In the genomic region with DNA sequence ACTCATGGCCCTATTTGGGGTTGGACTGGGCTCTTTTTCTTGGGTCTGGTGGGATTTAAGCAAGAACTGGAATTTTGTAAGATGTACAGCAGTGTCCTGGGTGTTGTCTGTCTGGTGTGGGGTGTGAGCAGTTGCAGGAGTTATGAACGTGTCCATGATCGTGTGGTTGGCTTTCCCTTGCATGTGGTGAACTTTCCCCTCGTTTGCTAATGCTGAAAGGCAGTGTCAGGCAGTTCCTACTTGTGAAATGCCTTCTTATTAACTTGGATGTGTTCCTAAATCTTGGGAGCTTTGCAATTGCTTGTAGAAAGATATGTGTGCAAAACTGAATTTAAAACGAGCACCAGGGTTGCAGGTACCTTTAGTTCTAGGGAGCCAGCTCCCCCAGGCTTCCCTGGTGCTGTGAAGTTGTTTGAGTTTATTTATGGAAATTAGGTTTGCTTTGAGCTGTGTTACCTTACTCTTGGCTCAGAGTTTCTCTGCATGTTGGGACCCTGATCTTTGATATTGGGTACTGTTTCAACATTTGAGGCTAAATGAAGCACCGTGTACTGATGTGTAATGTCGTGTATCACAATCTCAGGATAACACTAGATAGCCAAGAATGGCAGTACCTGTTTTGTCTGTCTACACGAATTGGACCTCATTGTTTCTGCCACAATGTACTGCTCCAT, we compare ENCODE assay signal across 8 cellular contexts. TPM values are rescaled to one million over a fixed set of nuclear protein-coding genes. Genes with fewer than 3 reads are reported as not detected.
A peak's percentile ranks its signal among the peaks of the same experiment; 100 is the strongest.
DNase-seq lines count a peak whose midpoint lies in the region; TF ChIP-seq lines count a peak whose summit lies in the region.

No MANE protein-coding gene starts in this region.

- peak overlapping the region; percentile 96 for H3K4me3 Mint-ChIP-seq in dendritic cell treated with granulocyte-macrophage colony-stimulating factor and Interleukin-4, amounts not matched to agents 40 ng/mL and 50 ng/mL, for 4 days

- peaks cover 5% of the 10 kb centered on the region for H3K27me3 Mint-ChIP-seq in dendritic cell treated with granulocyte-macrophage colony-stimulating factor and Interleukin-4, amounts not matched to agents 40 ng/mL and 50 ng/mL, for 4 days

- H3K4me1 ChIP-seq in DOHH2 (ENCODE audit: control insufficient read depth, low read length) (peaks cover 15% of the 10 kb centered on the region), Loucy (ENCODE audit: insufficient read depth, low read length, poor library complexity, severe bottlenecking) (peaks cover 14% of the 10 kb centered on the region), mucosa of rectum (ENCODE audit: control insufficient read depth in 2 of 2, insufficient read depth in 2 of 2, low read length in 2 of 2) (peaks cover 4 to 9% of the 10 kb centered on the region in 2 donors)

- H3K9me3 ChIP-seq in DOHH2 (ENCODE audit: control insufficient read depth, insufficient read depth, low read length) = no peaks in the 10 kb centered on the region
- H3K9me3 ChIP-seq in Loucy (ENCODE audit: insufficient read depth, low read depth, low read length) = no peaks in the 10 kb centered on the region
- H3K9me3 ChIP-seq in mucosa of rectum (ENCODE audit: control insufficient read depth in 2 of 2, low read length in 2 of 2) = no peaks in the 10 kb centered on the region

- H3F3A ChIP-seq in DOHH2 (ENCODE audit: control insufficient read depth, insufficient read depth) (peaks cover 3% of the 10 kb centered on the region; the same call in 1 of the 2 replicates), Loucy (ENCODE audit: low read depth) (no peaks in the 10 kb centered on the region)

- H3K36me3 Mint-ChIP-seq in dendritic cell treated with granulocyte-macrophage colony-stimulating factor and Interleukin-4, amounts not matched to agents 40 ng/mL and 50 ng/mL, for 4 days (ENCODE audit: low read depth) = peaks cover 17% of the 10 kb centered on the region

- peaks cover 3% of the 10 kb centered on the region for H3K9me3 Mint-ChIP-seq in dendritic cell treated with granulocyte-macrophage colony-stimulating factor and Interleukin-4, amounts not matched to agents 40 ng/mL and 50 ng/mL, for 4 days

- H3K9me2 ChIP-seq in DOHH2 (replicated peaks; ENCODE audit: control insufficient read depth, low read length) (no peaks in the 10 kb centered on the region), Loucy (replicated peaks; ENCODE audit: low read depth, low read length) (no peaks in the 10 kb centered on the region)

- TF ChIP-seq CTCF in DOHH2 (IDR thresholded peaks at IDR 0.05; ENCODE audit: low read depth, low read length, poor library complexity, severe bottlenecking) = no peak
- TF ChIP-seq CTCF in Loucy (conservative IDR thresholded peaks at IDR 0.05; ENCODE audit: low read length) = no peak

- H3K27me3 ChIP-seq in DOHH2 (ENCODE audit: control insufficient read depth, low read length) = peaks cover under 1% of the 10 kb centered on the region; the same call in 1 of the 2 replicates
- peaks cover 30% of the 10 kb centered on the region for H3K27me3 ChIP-seq in Loucy (ENCODE audit: insufficient read depth, low read length, poor library complexity, severe bottlenecking)
- no peaks in the 10 kb centered on the region for H3K27me3 ChIP-seq in mucosa of rectum (ENCODE audit: control insufficient read depth in 2 of 2, insufficient read depth in 2 of 2, low read length in 2 of 2)

- DNase-seq in NCI-H446 (lab: John Stamatoyannopoulos, UW) (no peak), NCI-H1694 treated with DMSO at 0.1 percent for 48 hours (lab: John Stamatoyannopoulos, UW) (no peak), NCI-H524 treated with DMSO at 0.1 percent for 48 hours (lab: John Stamatoyannopoulos, UW) (no peak), mesenteric fat pad (ENCODE audit: low spot score) (no peak)

- intact Hi-C loops in dendritic cell treated with granulocyte-macrophage colony-stimulating factor and Interleukin-4, amounts not matched to agents 40 ng/mL and 50 ng/mL, for 4 days (cut with micrococcal nuclease) = loop anchor here (1.0 to 2.0 kb wide), 3 partner anchors 36 to 332 kb away; partner anchors contain the start of genes ALKBH3 and HSD17B12

- H3K79me2 ChIP-seq in DOHH2 (ENCODE audit: control insufficient read depth, low read length) (peaks cover 32% of the 10 kb centered on the region), Loucy (ENCODE audit: insufficient read depth, low read length) (peaks cover 14% of the 10 kb centered on the region)

- H3K9ac ChIP-seq in Loucy (ENCODE audit: low read depth, low read length, poor library complexity, severe bottlenecking) (peak overlapping the region; percentile 94), mucosa of rectum (ENCODE audit: low read depth in 1 of 2, low read length in 2 of 2) (peak overlapping the region; percentile 74)

- H3K27ac Mint-ChIP-seq in dendritic cell treated with granulocyte-macrophage colony-stimulating factor and Interleukin-4, amounts not matched to agents 40 ng/mL and 50 ng/mL, for 4 days = peak overlapping the region; percentile 91

- peak overlapping the region; percentile 67 for H3K4me2 ChIP-seq in DOHH2 (ENCODE audit: low read length)
- H3K4me2 ChIP-seq in Loucy (ENCODE audit: low read depth, low read length, poor library complexity, severe bottlenecking) = peak overlapping the region; percentile 94

- no peak overlapping the region for H3K27ac ChIP-seq in DOHH2 (ENCODE audit: low read depth, low read length)
- no peak overlapping the region for H3K27ac ChIP-seq in mucosa of rectum (ENCODE audit: low read depth in 2 of 2, low read length in 2 of 2)

- peak overlapping the region; percentile 88 for H2AFZ ChIP-seq in Loucy (ENCODE audit: low read length)

- H3K4me3 ChIP-seq in DOHH2 (ENCODE audit: low read length) (peak overlapping the region; percentile 83), Loucy (ENCODE audit: low read length, poor library complexity, severe bottlenecking) (peak overlapping the region; percentile 97), mucosa of rectum (ENCODE audit: low read length in 2 of 2) (peak overlapping the region; percentile 77 to 97)

- H3K4me1 Mint-ChIP-seq in dendritic cell treated with granulocyte-macrophage colony-stimulating factor and Interleukin-4, amounts not matched to agents 40 ng/mL and 50 ng/mL, for 4 days (ENCODE audit: low read depth) = peaks cover 11% of the 10 kb centered on the region

- 0 out of 2 replicates have a peak, but pooled peaks cover 6% of the 10 kb centered on the region for H3K36me3 ChIP-seq in DOHH2 (ENCODE audit: control insufficient read depth, low read length)
- no peaks in the 10 kb centered on the region for H3K36me3 ChIP-seq in Loucy (ENCODE audit: insufficient read depth, low read length)
- H3K36me3 ChIP-seq in mucosa of rectum (ENCODE audit: control insufficient read depth in 2 of 2, insufficient read depth in 2 of 2, low read length in 2 of 2) = peaks cover 0 to 2% of the 10 kb centered on the region in 2 donors

- H4K20me1 ChIP-seq in DOHH2 (ENCODE audit: control insufficient read depth, insufficient read depth, low read depth, low read length) (no peaks in the 10 kb centered on the region), Loucy (ENCODE audit: insufficient read depth, low read length, poor library complexity, severe bottlenecking) (no peaks in the 10 kb centered on the region)

RNA-seq across cellular contexts. Expression of gene HSD17B12, which starts 35.8 kb away (rescaled TPM):
- total RNA-seq in mesenteric fat pad = 110 TPM
